In the genomic region with DNA sequence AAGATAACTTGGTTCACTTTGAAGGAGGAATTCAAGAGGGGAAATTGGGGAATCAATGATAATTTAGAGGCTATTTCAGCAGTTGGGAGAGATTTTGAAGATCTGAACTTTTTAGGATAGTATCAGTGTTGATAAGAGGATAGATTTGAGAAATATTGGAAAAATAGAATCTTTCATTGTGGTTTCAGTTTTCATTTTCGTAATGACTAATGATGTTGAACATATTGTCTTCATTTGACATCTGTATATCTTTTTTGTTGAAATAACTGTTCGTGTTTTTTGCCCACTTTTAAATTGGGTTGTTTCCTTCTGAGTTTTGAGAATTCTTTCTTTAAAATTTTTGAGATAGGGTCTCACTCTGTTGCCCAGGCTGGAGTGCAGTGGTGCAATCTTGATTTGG, we compare ENCODE assay signal across 20 cellular contexts.
"Had no signal": no experiment of that assay in that cellular context is flagged by ENCODE, and none has a peak within 500 bp of the region (broad histone marks: within the 10 kb centered on the region; RNA-seq: fewer than 3 reads in every experiment).

No MANE protein-coding gene starts in this region.

- H3K27ac Mint-ChIP-seq: activated naive CD4-positive, alpha-beta T cell treated with anti-CD3 and anti-CD28 coated beads, Interleukin-2, amount 50 U/mL, for 24 hours had no signal

- ATAC-seq: K562 had no signal

- H3K4me3 Mint-ChIP-seq: activated naive CD4-positive, alpha-beta T cell treated with anti-CD3 and anti-CD28 coated beads, Interleukin-2, amount 50 U/mL, for 24 hours had no signal

- H3K27me3 Mint-ChIP-seq: activated naive CD4-positive, alpha-beta T cell treated with anti-CD3 and anti-CD28 coated beads, Interleukin-2, amount 50 U/mL, for 24 hours had no signal

- H3K9me3 Mint-ChIP-seq: activated naive CD4-positive, alpha-beta T cell treated with anti-CD3 and anti-CD28 coated beads, Interleukin-2, amount 50 U/mL, for 24 hours had no signal

- H3K4me1 Mint-ChIP-seq: activated naive CD4-positive, alpha-beta T cell treated with anti-CD3 and anti-CD28 coated beads, Interleukin-2, amount 50 U/mL, for 24 hours had no signal

- FAIRE-seq: K562 had no signal

- DNase-seq: activated CD4-positive, alpha-beta T cell treated with anti-CD3 and anti-CD28 coated beads for 4 hours; activated CD4-positive, alpha-beta T cell treated with anti-CD3 and anti-CD28 coated beads, Interleukin-2, amount 50 U/mL, for 48 hours; activated CD4-positive, CD25-positive, alpha-beta regulatory T cell; activated CD8-positive, alpha-beta memory T cell treated with anti-CD3 and anti-CD28 coated beads, Interleukin-2, amount 50 U/mL, for 4 hours; activated naive CD4-positive, alpha-beta T cell; activated T-cell treated with anti-CD3 and anti-CD28 coated beads, Interleukin-2, amount 50 U/mL, for 1 hour; aorta; caudate nucleus; cortex of kidney; Kasumi-1; NCI-H1105 treated with DMSO at 0.1 percent for 48 hours; NCI-H1436 treated with DMSO at 0.1 percent for 48 hours; NCI-H187; NCI-H2081; NCI-H446; NCI-H524; NCI-H748 treated with DMSO at 0.1 percent for 48 hours; SIG-M5 had no signal
